ENCODE assay signal across 23 cellular contexts in the genomic region with DNA sequence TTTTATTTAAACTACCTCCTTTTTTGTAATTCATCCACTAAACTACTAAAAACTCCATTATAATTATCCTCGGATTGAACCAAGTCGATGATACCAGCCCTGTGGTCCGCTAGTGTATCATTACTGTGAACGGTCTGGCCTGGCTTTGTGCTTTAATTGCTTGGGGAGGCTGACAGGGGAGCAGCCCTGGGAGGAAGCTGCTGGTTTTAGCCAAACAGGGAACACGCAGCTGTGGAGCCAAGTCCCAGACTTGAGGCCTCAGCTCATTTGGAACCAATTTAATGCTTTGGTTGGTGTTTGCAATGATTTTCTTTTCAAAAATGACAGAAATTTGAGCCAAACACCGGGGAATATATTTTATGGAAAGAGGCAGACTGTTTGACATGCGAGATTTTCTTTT.
DNase-seq lines count a peak whose midpoint lies in the region; FAIRE-seq and TF ChIP-seq lines count a peak whose summit lies in the region.
"Had no signal": no experiment of that assay in that cellular context is flagged by ENCODE, and none has a peak within 500 bp of the region (broad histone marks: within the 10 kb centered on the region; RNA-seq: fewer than 3 reads in every experiment).

No MANE protein-coding gene starts in this region.

- no peak overlapping the region for H4K8ac ChIP-seq in H9 (replicated peaks; ENCODE audit: insufficient read length, low read depth, low read length)
- H4K8ac ChIP-seq in H1 (ENCODE audit: extremely low read depth, insufficient read depth, low read length), result no peak overlapping the region

- no peak overlapping the region for H3K4me3 ChIP-seq in H1 (ENCODE audit: extremely low read depth in 1 of 4, insufficient read depth in 2 of 4, low read depth in 3 of 4, low read length in 4 of 4)
- H3K4me3 ChIP-seq in skeletal muscle tissue (ENCODE audit: low read length in 3 of 3), result no peak overlapping the region
- no peak overlapping the region for H3K4me3 ChIP-seq in HAP-1
- H3K4me3 ChIP-seq: colonic mucosa, heart left ventricle, lower lobe of right lung, spleen, upper lobe of left lung had no signal

- no peak overlapping the region for H3T11ph ChIP-seq in H9 (ENCODE audit: low read length)

- no peaks in the 10 kb centered on the region for H3K27me3 Mint-ChIP-seq in H9 (ENCODE audit: low read depth)
- H3K27me3 Mint-ChIP-seq: activated CD4-positive, alpha-beta memory T cell treated with anti-CD3 and anti-CD28 coated beads, Interleukin-2, amount 10 ng/mL, durations not matched to agents 7 days and 5 days had no signal

- peaks cover 0 to 3% (median 0%) of the 10 kb centered on the region in 4 experiments; a peak in 1 of 8 replicates for H3K36me3 ChIP-seq in H1 (ENCODE audit: control insufficient read depth in 2 of 4, insufficient read depth in 4 of 4, low read length in 3 of 4)
- H3K36me3 ChIP-seq in skeletal muscle tissue (ENCODE audit: control insufficient read depth in 3 of 3, insufficient read depth in 3 of 3, low read length in 3 of 3), result no peaks in the 10 kb centered on the region
- H3K36me3 ChIP-seq in HAP-1 (replicated peaks), result no peaks in the 10 kb centered on the region
- H3K36me3 ChIP-seq: colonic mucosa, lower lobe of right lung had no signal

- 100% methylated on average over 1 of the region's 7 CpGs for WGBS in H9 (ENCODE audit: extremely low coverage, insufficient read length, low lambda C conversion rate)
- WGBS in H1 (ENCODE audit: extremely low coverage in 1 of 2, insufficient coverage in 1 of 2, insufficient read length in 1 of 2, insufficient replicate concordance in 2 of 2, low coverage in 1 of 2, low lambda C conversion rate in 2 of 2, missing lambda C conversion rate in 1 of 2), 2 experiments, result 62 to 100% methylated on average over 1 to 7 of the region's 7 CpGs

- H3K9me3 ChIP-seq in H9 (ENCODE audit: control insufficient read depth, low read depth, low read length) (no peaks in the 10 kb centered on the region), H1 (ENCODE audit: insufficient read depth in 2 of 2, low read depth in 1 of 2, low read length in 1 of 2) (no peaks in the 10 kb centered on the region), skeletal muscle tissue (ENCODE audit: control insufficient read depth in 3 of 3, low read length in 3 of 3) (no peaks in the 10 kb centered on the region), HAP-1 (no peaks in the 10 kb centered on the region)
- H3K9me3 ChIP-seq: colonic mucosa, heart left ventricle, lower lobe of right lung, spleen, upper lobe of left lung had no signal

- no peaks in the 10 kb centered on the region for H3K9me3 Mint-ChIP-seq in H9
- H3K9me3 Mint-ChIP-seq: CD14-positive monocyte had no signal

- DNase-seq in H9, result no peak
- DNase-seq in H1 (ENCODE audit: low read depth in 1 of 2, low spot score in 2 of 2), result no peak
- peak; percentile 9 for DNase-seq in iPS DF 19.7 (ENCODE audit: low read depth, low spot score)
- no peak for DNase-seq in activated CD4-positive, alpha-beta T cell treated with anti-CD3 and anti-CD28 coated beads, Interleukin-2, amount 50 U/mL, for 4 hours
- no peak for DNase-seq in DMS79 (lab: John Stamatoyannopoulos, UW)
- no peak for DNase-seq in HAP-1 (ENCODE audit: low spot score in 2 of 2)
- DNase-seq: activated CD4-positive, alpha-beta memory T cell treated with anti-CD3 and anti-CD28 coated beads, Interleukin-2, amount 10 ng/mL, durations not matched to agents 7 days and 5 days; activated CD4-positive, CD25-positive, alpha-beta regulatory T cell; activated gamma-delta T cell; colonic mucosa; lower lobe of right lung; NCI-H526; nucleus accumbens; spleen; stimulated activated CD4-positive, alpha-beta T cell treated with anti-CD3 and anti-CD28 coated beads, Interleukin-4, amount 100 ng/mL, for 24 hours; T-helper 9 cell; upper lobe of left lung had no signal

- no peak for TF ChIP-seq CTCF in H9 (conservative IDR thresholded peaks at IDR 0.05)
- no peak for TF ChIP-seq CTCF in H1 (IDR thresholded peaks at IDR 0.05; ENCODE audit: control extremely low read depth in 1 of 3, insufficient read depth in 1 of 3, low read depth in 1 of 3, low read length in 3 of 3)

- POLR2A ChIA-PET in H1 (lab: Charles Lee; ENCODE audit: partially characterized antibody), result no interaction called here

- H2BK20ac ChIP-seq in H9 (ENCODE audit: low read depth, low read length, poor library complexity, severe bottlenecking), result no peak overlapping the region
- no peak overlapping the region for H2BK20ac ChIP-seq in H1 (ENCODE audit: low read length)

- H3K27ac Mint-ChIP-seq in H9, result peak overlapping the region in 2 of 3 experiments; percentile 68 to 85; a peak in 5 of 7 replicates
- H3K27ac Mint-ChIP-seq: activated CD4-positive, alpha-beta memory T cell treated with anti-CD3 and anti-CD28 coated beads, Interleukin-2, amount 10 ng/mL, durations not matched to agents 7 days and 5 days had no signal

- H3K14ac ChIP-seq in H9 (ENCODE audit: insufficient read depth, low read length) (no peak overlapping the region), H1 (ENCODE audit: insufficient read length) (no peak overlapping the region)

- TF ChIP-seq POLR2A in H1 (IDR thresholded peaks at IDR 0.05; ENCODE audit: control extremely low read depth in 1 of 2, low read depth in 2 of 2, low read length in 2 of 2), result no peak

- in situ Hi-C loops in HAP-1 (cut with MboI; ENCODE audit: low sequenced_read_pairs), result no loop called here

- no peak overlapping the region for H2AK5ac ChIP-seq in H9 (ENCODE audit: insufficient read length, low read length)
- H2AK5ac ChIP-seq in H1 (ENCODE audit: low read depth, low read length), result no peak overlapping the region

- H3K79me2 ChIP-seq in H9 (ENCODE audit: insufficient read depth, low read length), result no peaks in the 10 kb centered on the region
- H3K79me2 ChIP-seq in H1 (ENCODE audit: control insufficient read depth in 1 of 2, insufficient read depth in 2 of 2, low read length in 2 of 2), result no peaks in the 10 kb centered on the region

- H3K4me3 Mint-ChIP-seq in H9, result no peak overlapping the region
- H3K4me3 Mint-ChIP-seq: activated CD4-positive, alpha-beta memory T cell treated with anti-CD3 and anti-CD28 coated beads, Interleukin-2, amount 10 ng/mL, durations not matched to agents 7 days and 5 days; CD14-positive monocyte had no signal

- peak; percentile 28 for FAIRE-seq in H1 (lab: Jason Lieb, UNC)
- FAIRE-seq: D721Med, GM18507 had no signal

- H4K91ac ChIP-seq in H9 (ENCODE audit: insufficient read length, low read depth, low read length), result no peak overlapping the region
- no peak overlapping the region for H4K91ac ChIP-seq in H1 (replicated peaks; ENCODE audit: insufficient read length, low read length)

- H3K27ac ChIP-seq in H9 (ENCODE audit: insufficient read length, low read depth, low read length), result no peak overlapping the region
- no peak overlapping the region for H3K27ac ChIP-seq in H1 (ENCODE audit: low read depth, low read length)
- peak overlapping the region; percentile 2 for H3K27ac ChIP-seq in skeletal muscle tissue (ENCODE audit: low read depth, low read length)
- H3K27ac ChIP-seq: colonic mucosa, heart left ventricle, KMS-11, lower lobe of right lung, spleen, upper lobe of left lung had no signal

- H3K4me2 ChIP-seq in H9 (ENCODE audit: insufficient read depth, insufficient read length, low read length) (no peak overlapping the region), H1 (ENCODE audit: insufficient read depth in 1 of 2, low read depth in 2 of 2, low read length in 2 of 2) (peak overlapping the region in 1 of 2 experiments; percentile 43; a peak in 1 of 4 replicates)
- H3K4me2 ChIP-seq: KMS-11 had no signal

- H3K56ac ChIP-seq in H9 (ENCODE audit: insufficient read length, low read depth, low read length), result no peak overlapping the region
- no peak overlapping the region for H3K56ac ChIP-seq in H1 (replicated peaks; ENCODE audit: insufficient read length, low read depth, low read length)

- H2BK5ac ChIP-seq in H9 (ENCODE audit: insufficient read length, low read length) (no peak overlapping the region), H1 (ENCODE audit: low read depth, low read length) (no peak overlapping the region)

- H2BK12ac ChIP-seq in H9 (ENCODE audit: insufficient read length, low read depth, low read length), result no peak overlapping the region
- no peak overlapping the region; the same call in 1 of the 2 replicates for H2BK12ac ChIP-seq in H1 (ENCODE audit: low read depth, low read length)

- peaks cover 26 to 32% of the 10 kb centered on the region in 2 experiments for H3K4me1 Mint-ChIP-seq in H9
- H3K4me1 Mint-ChIP-seq: activated CD4-positive, alpha-beta memory T cell treated with anti-CD3 and anti-CD28 coated beads, Interleukin-2, amount 10 ng/mL, durations not matched to agents 7 days and 5 days; CD14-positive monocyte had no signal

- H3K9ac ChIP-seq in H9 (ENCODE audit: extremely low read depth, insufficient read length, low read length), result no peak overlapping the region
- no peak overlapping the region for H3K9ac ChIP-seq in H1 (replicated peaks in 1 of 4; ENCODE audit: extremely low read depth in 1 of 4, low read depth in 3 of 4, low read length in 3 of 4)
- H3K9ac ChIP-seq in skeletal muscle tissue (ENCODE audit: low read depth in 1 of 3, low read length in 3 of 3), result no peak overlapping the region
- H3K9ac ChIP-seq: KMS-11 had no signal

- H3K4me1 ChIP-seq in H9 (ENCODE audit: insufficient read depth, low read length) (peaks cover 14% of the 10 kb centered on the region), H1 (replicated peaks in 1 of 4; ENCODE audit: control insufficient read depth in 3 of 4, insufficient read depth in 4 of 4, low read length in 3 of 4) (peaks cover 2 to 17% (median 11%) of the 10 kb centered on the region in 4 experiments), skeletal muscle tissue (ENCODE audit: control insufficient read depth in 3 of 3, insufficient read depth in 3 of 3, low read length in 3 of 3) (peaks cover 0 to 19% (median 12%) of the 10 kb centered on the region in 3 donors), HAP-1 (no peaks in the 10 kb centered on the region)
- H3K4me1 ChIP-seq: colonic mucosa, upper lobe of left lung had no signal

- CTCF ChIA-PET in H1 (lab: Charles Lee; ENCODE audit: partially characterized antibody), result interaction anchor here (1.3 kb wide), 1 partner anchor 98 kb away, joined by 3 read pairs; no protein-coding TSS in a partner anchor

- H3K27me3 ChIP-seq in H9 (ENCODE audit: insufficient read depth, low read length), result no peaks in the 10 kb centered on the region
- H3K27me3 ChIP-seq in H1 (replicated peaks in 1 of 4; ENCODE audit: control insufficient read depth in 3 of 4, extremely low read depth in 1 of 4, insufficient read depth in 3 of 4, low read length in 3 of 4), result no peaks in the 10 kb centered on the region
- H3K27me3 ChIP-seq in skeletal muscle tissue (ENCODE audit: control insufficient read depth in 3 of 3, insufficient read depth in 3 of 3, low read length in 3 of 3), result no peaks in the 10 kb centered on the region
- no peaks in the 10 kb centered on the region for H3K27me3 ChIP-seq in HAP-1 (ENCODE audit: low read depth)
- H3K27me3 ChIP-seq: colonic mucosa, heart left ventricle, spleen, upper lobe of left lung had no signal

- H4K5ac ChIP-seq in H9 (ENCODE audit: insufficient read length, low read depth, low read length) (no peak overlapping the region), H1 (ENCODE audit: insufficient read length, low read depth, low read length) (no peak overlapping the region)

- H2BK120ac ChIP-seq in H9 (ENCODE audit: low read depth, low read length, poor library complexity, severe bottlenecking) (no peak overlapping the region), H1 (replicated peaks; ENCODE audit: low read depth, low read length) (no peak overlapping the region)

- H2BK15ac ChIP-seq in H9 (ENCODE audit: low read depth, low read length), result no peak overlapping the region
- no peak overlapping the region for H2BK15ac ChIP-seq in H1 (ENCODE audit: low read length)

- no peak; a peak in 1 of 4 replicates for TF ChIP-seq RAD21 in H1 (IDR thresholded peaks at IDR 0.05 in 1 of 2, conservative IDR thresholded peaks at IDR 0.05 in 1 of 2; ENCODE audit: low read depth in 2 of 2, low read length in 2 of 2)

- peaks cover 2 to 8% (median 5%) of the 10 kb centered on the region in 3 experiments; a peak in 4 of 7 replicates for H3K36me3 Mint-ChIP-seq in H9 (ENCODE audit: insufficient read depth in 1 of 3, low read depth in 3 of 3)
- H3K36me3 Mint-ChIP-seq: CD14-positive monocyte had no signal

- no peaks in the 10 kb centered on the region for H3K23me2 ChIP-seq in H9 (ENCODE audit: insufficient read length, low read depth, low read length, poor library complexity, severe bottlenecking)
- no peaks in the 10 kb centered on the region for H3K23me2 ChIP-seq in H1 (ENCODE audit: low read depth, low read length)

- TF ChIP-seq EP300 in H1 (IDR thresholded peaks at IDR 0.05; ENCODE audit: borderline replicate concordance in 1 of 2, low read depth in 2 of 2, low read length in 2 of 2), result no peak

- H4K20me1 ChIP-seq in H9 (ENCODE audit: control insufficient read depth, insufficient read depth, insufficient read length) (no peaks in the 10 kb centered on the region), H1 (replicated peaks in 1 of 2; ENCODE audit: control insufficient read depth in 1 of 2, insufficient read depth in 2 of 2, low read length in 2 of 2) (no peaks in the 10 kb centered on the region)

- H3K23ac ChIP-seq in H9 (ENCODE audit: insufficient read length, low read depth, low read length) (no peak overlapping the region), H1 (ENCODE audit: insufficient read length) (no peak overlapping the region)

- H3K18ac ChIP-seq in H9 (ENCODE audit: insufficient read length, low read depth, low read length), result no peak overlapping the region
- H3K18ac ChIP-seq in H1 (ENCODE audit: extremely low read depth, low read length), result no peak overlapping the region

- no peaks in the 10 kb centered on the region for H3K79me1 ChIP-seq in H9 (ENCODE audit: insufficient read depth, low read depth, low read length, poor library complexity, severe bottlenecking)
- no peaks in the 10 kb centered on the region for H3K79me1 ChIP-seq in H1 (ENCODE audit: low read depth, low read length)

- no peak overlapping the region for H2AFZ ChIP-seq in H9 (ENCODE audit: low read length)
- no peak overlapping the region for H2AFZ ChIP-seq in H1 (ENCODE audit: low read length)

- H3K4ac ChIP-seq in H9 (ENCODE audit: low read depth, low read length), result no peak overlapping the region
- no peak overlapping the region for H3K4ac ChIP-seq in H1 (replicated peaks; ENCODE audit: insufficient read length, low read depth, low read length)
